In genomic region chr18:5061785-5062184, GRCh38 we compare ENCODE assay signal across 24 cellular contexts.
A peak's percentile ranks its signal among the peaks of the same experiment; 100 is the strongest.
DNase-seq lines count a peak whose midpoint lies in the region; ATAC-seq, FAIRE-seq and TF ChIP-seq lines count a peak whose summit lies in the region.
"Had no signal": no experiment of that assay in that cellular context is flagged by ENCODE, and none has a peak within 500 bp of the region (broad histone marks: within the 10 kb centered on the region; RNA-seq: fewer than 3 reads in every experiment).

No MANE protein-coding gene starts in this region.

- no peaks in the 10 kb centered on the region for H3K4me1 ChIP-seq in HepG2 (ENCODE audit: insufficient read depth, low read length)
- H3K4me1 ChIP-seq in right lobe of liver, result no peaks in the 10 kb centered on the region
- no peaks in the 10 kb centered on the region for H3K4me1 ChIP-seq in K562 (replicated peaks in 1 of 2; ENCODE audit: control insufficient read depth in 2 of 2, insufficient read depth in 2 of 2, low read length in 2 of 2)
- H3K4me1 ChIP-seq: BE2C had no signal

- no peak for TF ChIP-seq POLR2A in HepG2 (IDR thresholded peaks at IDR 0.05; ENCODE audit: insufficient read depth in 1 of 2, low read depth in 2 of 2, low read length in 2 of 2)
- TF ChIP-seq POLR2A in right lobe of liver (IDR thresholded peaks at IDR 0.05), result no peak
- no peak for TF ChIP-seq POLR2A in K562 (conservative IDR thresholded peaks at IDR 0.05)

- H4K20me1 ChIP-seq in HepG2 (ENCODE audit: insufficient read depth, low read length), result no peaks in the 10 kb centered on the region
- H4K20me1 ChIP-seq in K562 (replicated peaks; ENCODE audit: control insufficient read depth, insufficient read depth, low read length), result no peaks in the 10 kb centered on the region
- H4K20me1 ChIP-seq: BLaER1 had no signal

- H2AFZ ChIP-seq in HepG2 (ENCODE audit: low read length), result no peak overlapping the region
- no peak overlapping the region for H2AFZ ChIP-seq in K562 (ENCODE audit: low read depth, low read length)

- intact Hi-C loops in HepG2 (cut with micrococcal nuclease; ENCODE audit: unreplicated experiment) (no loop called here), right lobe of liver (cut with DNase I) (no loop called here), K562 (cut with micrococcal nuclease) (no loop called here)

- no peak overlapping the region for H3K9ac ChIP-seq in HepG2 (ENCODE audit: insufficient read depth, low read depth, low read length)
- H3K9ac ChIP-seq in K562 (ENCODE audit: insufficient read depth in 1 of 2, low read depth in 2 of 2, low read length in 2 of 2), result no peak overlapping the region
- H3K9ac ChIP-seq: BLaER1 had no signal

- no peak for DNase-seq in HepG2 (ENCODE audit: low spot score)
- no peak for DNase-seq in right lobe of liver
- DNase-seq in K562 (ENCODE audit: extremely low read depth in 1 of 4, low spot score in 3 of 4), result no peak
- no peak for DNase-seq in stimulated activated CD4-positive, alpha-beta T cell treated with anti-CD3 and anti-CD28 coated beads, Interleukin-15, amount 100 ng/mL, for 24 hours
- DNase-seq in stimulated activated CD4-positive, alpha-beta T cell treated with anti-CD3 and anti-CD28 coated beads, Interleukin-4, amount 100 ng/mL, for 24 hours, result no peak
- DNase-seq: ACHN; BE2C; C1 segment of cervical spinal cord; CD4-positive, alpha-beta memory T cell; CD4-positive, CD25-positive, alpha-beta regulatory T cell; CD8-positive, alpha-beta memory T cell; COR-L47; DMS 273 treated with DMSO at 0.1 percent for 48 hours; DMS153; DMS53; DMS79; DND-41; EL; GDM1 had no signal

- POLR2A ChIA-PET in HepG2 (lab: Yijun Ruan, JAX) (no interaction called here), K562 (lab: Yijun Ruan, JAX) (no interaction called here)

- TF ChIP-seq RAD21 in HepG2 (CRISPR knock-in tag; IDR thresholded peaks at IDR 0.05), result no peak
- TF ChIP-seq RAD21 in K562 (CRISPR knock-in tag; conservative IDR thresholded peaks at IDR 0.05 in 1 of 2, IDR thresholded peaks at IDR 0.05 in 1 of 2), result no peak

- H3K27me3 ChIP-seq in HepG2 (ENCODE audit: control insufficient read depth in 1 of 2, insufficient read depth in 2 of 2, low read length in 2 of 2) (no peaks in the 10 kb centered on the region), right lobe of liver (no peaks in the 10 kb centered on the region), K562 (ENCODE audit: control insufficient read depth in 2 of 2, insufficient read depth in 2 of 2, low read length in 2 of 2) (no peaks in the 10 kb centered on the region)
- H3K27me3 ChIP-seq: BE2C, BLaER1 had no signal

- no peak overlapping the region for H3K27ac ChIP-seq in HepG2 (ENCODE audit: extremely low read length, insufficient read depth, low read length)
- no peak overlapping the region for H3K27ac ChIP-seq in right lobe of liver
- no peak overlapping the region for H3K27ac ChIP-seq in K562 (ENCODE audit: extremely low read depth, low read depth, low read length)
- H3K27ac ChIP-seq: 22Rv1, BLaER1 had no signal

- CTCF ChIA-PET in HepG2 (lab: Yijun Ruan, JAX; ENCODE audit: low intra/inter-chr PET ratio, low total read pairs), result no interaction called here
- CTCF ChIA-PET in K562 (lab: Yijun Ruan, JAX; ENCODE audit: low intra/inter-chr PET ratio), result no interaction called here

- H3K36me3 ChIP-seq in HepG2 (replicated peaks in 1 of 2; ENCODE audit: control insufficient read depth in 1 of 2, insufficient read depth in 2 of 2, low read length in 2 of 2) (no peaks in the 10 kb centered on the region), right lobe of liver (no peaks in the 10 kb centered on the region), K562 (ENCODE audit: control insufficient read depth, insufficient read depth, low read length) (no peaks in the 10 kb centered on the region)
- H3K36me3 ChIP-seq: BE2C, BLaER1 had no signal

- TF ChIP-seq EP300 in HepG2 (IDR thresholded peaks at IDR 0.05; ENCODE audit: low read depth in 2 of 2, low read length in 2 of 2) (no peak), HepG2 (CRISPR knock-in tag; IDR thresholded peaks at IDR 0.05; ENCODE audit: borderline replicate concordance) (no peak), K562 (IDR thresholded peaks at IDR 0.05; ENCODE audit: low read length) (no peak)

- in situ Hi-C loops in HepG2 (cut with HindIII; ENCODE audit: extremely low pct_ligation_motif_present, low pct_unique_long_range_greater_than_20kb), result loop anchor here (25.0 kb wide), 1 partner anchor 1451 kb away; no protein-coding TSS in a partner anchor
- in situ Hi-C loops in K562 (cut with MboI), result loop anchor here (25.0 kb wide), 2 partner anchors 949 to 1826 kb away; no protein-coding TSS in a partner anchor

- FAIRE-seq in HepG2 (lab: Jason Lieb, UNC), result no peak
- no peak for FAIRE-seq in K562 (lab: Jason Lieb, UNC)
- FAIRE-seq: GM12878, GM12892, GM18507 had no signal

- H3K9me1 ChIP-seq in K562 (ENCODE audit: control insufficient read depth, insufficient read depth, low read length), result no peaks in the 10 kb centered on the region

- ATAC-seq in HepG2, result no peak
- no peak for ATAC-seq in right lobe of liver
- no peak for ATAC-seq in K562
- ATAC-seq: GM12878 had no signal

- no peaks in the 10 kb centered on the region for H3K9me3 ChIP-seq in HepG2 (ENCODE audit: low read length)
- H3K9me3 ChIP-seq in right lobe of liver, result no peaks in the 10 kb centered on the region
- no peaks in the 10 kb centered on the region for H3K9me3 ChIP-seq in K562 (replicated peaks; ENCODE audit: control insufficient read depth, insufficient read depth, low read depth, low read length)
- H3K9me3 ChIP-seq: BE2C, BLaER1 had no signal

- TF ChIP-seq CTCF in HepG2 (CRISPR knock-in tag; IDR thresholded peaks at IDR 0.05) (no peak), right lobe of liver (IDR thresholded peaks at IDR 0.05) (no peak), K562 (IDR thresholded peaks at IDR 0.05 in 2 of 3, conservative IDR thresholded peaks at IDR 0.05 in 1 of 3; ENCODE audit: insufficient read depth in 2 of 3, low read depth in 1 of 3, low read length in 3 of 3) (no peak)

- 0% methylated on average over 2 of the region's 2 CpGs for WGBS in HepG2 (ENCODE audit: low lambda C conversion rate)
- 70% methylated on average over 1 of the region's 2 CpGs for WGBS in right lobe of liver (ENCODE audit: insufficient coverage, low coverage, low lambda C conversion rate, missing lambda C conversion rate)
- WGBS in K562 (ENCODE audit: insufficient coverage, low coverage, missing lambda C conversion rate), result 0% methylated on average over 2 of the region's 2 CpGs

- no peaks in the 10 kb centered on the region for H3K79me2 ChIP-seq in HepG2 (ENCODE audit: insufficient read depth, low read length)
- no peaks in the 10 kb centered on the region for H3K79me2 ChIP-seq in K562 (ENCODE audit: control insufficient read depth, insufficient read depth, low read length)

- no TSS peak for BruUV-seq in HepG2 (replicated peaks; lab: Mats Ljungman, UMichigan)
- BruUV-seq in K562 (replicated peaks; lab: Mats Ljungman, UMichigan), result no TSS peak

- H3K4me2 ChIP-seq in HepG2 (ENCODE audit: low read depth, low read length), result no peak overlapping the region
- H3K4me2 ChIP-seq in K562 (ENCODE audit: insufficient read depth, low read length), result no peak overlapping the region
- H3K4me2 ChIP-seq: BLaER1 had no signal

- no peak overlapping the region for H3K4me3 ChIP-seq in HepG2 (replicated peaks in 1 of 3; ENCODE audit: insufficient read depth in 1 of 3, low read depth in 2 of 3, low read length in 3 of 3)
- no peak overlapping the region for H3K4me3 ChIP-seq in right lobe of liver
- no peak overlapping the region for H3K4me3 ChIP-seq in K562
- H3K4me3 ChIP-seq: BLaER1, GM12878 had no signal

TF ChIP-seq in HepG2, 621 proteins besides CTCF, POLR2A, EP300 and RAD21 (continues in another document):
- TF ChIP-seq NR0B2 (CRISPR knock-in tag; IDR thresholded peaks at IDR 0.05) (no peak), DPF2 (CRISPR knock-in tag; IDR thresholded peaks at IDR 0.05; ENCODE audit: borderline replicate concordance, low read depth) (no peak)

TF ChIP-seq in K562, 482 proteins besides CTCF, POLR2A, EP300 and RAD21 (continues in another document):
- TF ChIP-seq ZNF23 (CRISPR knock-in tag; IDR thresholded peaks at IDR 0.05), result no peak
- TF ChIP-seq RFX1 (IDR thresholded peaks at IDR 0.05), result no peak
- TF ChIP-seq DEAF1 (CRISPR knock-in tag; IDR thresholded peaks at IDR 0.05), result no peak
- no peak for TF ChIP-seq ZC3H11A (IDR thresholded peaks at IDR 0.05; ENCODE audit: low read depth, low read length)
- TF ChIP-seq MAFG (tag; conservative IDR thresholded peaks at IDR 0.05), result peak; percentile 48; the same call in 1 of the 2 replicates
- no peak for TF ChIP-seq EHMT2 (IDR thresholded peaks at IDR 0.05)
- no peak for TF ChIP-seq LARP7 (IDR thresholded peaks at IDR 0.05)
- TF ChIP-seq TAL1 (IDR thresholded peaks at IDR 0.05), result no peak
- TF ChIP-seq L3MBTL2 (IDR thresholded peaks at IDR 0.05), result no peak
- TF ChIP-seq ZFP1 (CRISPR knock-in tag; IDR thresholded peaks at IDR 0.05), result no peak
- TF ChIP-seq ZNF316 (IDR thresholded peaks at IDR 0.05), result peak; percentile 57
- peak; percentile 65 for TF ChIP-seq MAFF (IDR thresholded peaks at IDR 0.05; ENCODE audit: low read length)
- TF ChIP-seq STAT5B (CRISPR knock-in tag; IDR thresholded peaks at IDR 0.05), result no peak
- no peak for TF ChIP-seq NBN (IDR thresholded peaks at IDR 0.05; ENCODE audit: low read depth)
- TF ChIP-seq IFI16 (CRISPR knock-in tag; IDR thresholded peaks at IDR 0.05), result no peak
- no peak for TF ChIP-seq FOXA1 (IDR thresholded peaks at IDR 0.05; ENCODE audit: borderline replicate concordance)
- no peak for TF ChIP-seq KDM1A (IDR thresholded peaks at IDR 0.05)

Comparison
In these comparisons a context has a peak if more than half of its experiments do, and no peak if none do; other contexts are left out.
1. Of the 241 proteins assayed by ChIP-seq in both HepG2 and K562: peak only in HepG2: none; only in K562: MAFG; in both: MAFF and MAFK; in neither: 238.